In genomic region chr19:18895038-18895827, GRCh38 we compare ENCODE assay signal across 9 cellular contexts. TPM values are rescaled to one million over a fixed set of nuclear protein-coding genes. Genes with fewer than 3 reads are reported as not detected.
DNase-seq lines count a peak whose midpoint lies in the region; ATAC-seq and TF ChIP-seq lines count a peak whose summit lies in the region.
"Had no signal": no experiment of that assay in that cellular context is flagged by ENCODE, and none has a peak within 500 bp of the region (broad histone marks: within the 10 kb centered on the region; RNA-seq: fewer than 3 reads in every experiment).

No MANE protein-coding gene starts in this region.

- H3K27ac Mint-ChIP-seq in CD14-positive monocyte (no peak overlapping the region), neural progenitor cell (no peak overlapping the region)
- no peak overlapping the region for H3K27ac Mint-ChIP-seq in activated T-helper 2 cell treated with anti-CD3 and anti-CD28 coated beads, Interferon-gamma antibody, Interleukin-2, Interleukin-4, amounts not matched to agents 10 μg/mL and 5 μg/mL and 100 μg/mL, durations not matched to agents 14 hours and 24 hours and 36 hours

- no peak for DNase-seq in CD14-positive monocyte (ENCODE audit: low spot score)
- DNase-seq in HK-2 (ENCODE audit: unreplicated experiment) = peak; percentile 81
- DNase-seq in SW480 (ENCODE audit: low spot score) = peak; percentile 83
- DNase-seq in fibroblast of peridontal ligament (ENCODE audit: extremely low read depth) = peak; percentile 12
- DNase-seq in neural progenitor cell (ENCODE audit: low spot score) = peak; percentile 90
- DNase-seq in GDM1 (lab: John Stamatoyannopoulos, UW) = no peak
- no peak for DNase-seq in activated T-helper 2 cell treated with anti-CD3 and anti-CD28 coated beads, Interferon-gamma antibody, Interleukin-2, Interleukin-4, amounts not matched to agents 10 μg/mL and 5 μg/mL and 100 μg/mL, durations not matched to agents 14 hours and 24 hours and 36 hours (ENCODE audit: low spot score)

- peak overlapping the region; percentile 63 to 79 for H3K4me3 Mint-ChIP-seq in CD14-positive monocyte
- peak overlapping the region; percentile 89 for H3K4me3 Mint-ChIP-seq in neural progenitor cell
- H3K4me3 Mint-ChIP-seq in activated T-helper 2 cell treated with anti-CD3 and anti-CD28 coated beads, Interferon-gamma antibody, Interleukin-2, Interleukin-4, amounts not matched to agents 10 μg/mL and 5 μg/mL and 100 μg/mL, durations not matched to agents 14 hours and 24 hours and 36 hours (ENCODE audit: low read depth) = no peak overlapping the region

- no peak for ATAC-seq in GM18517 (IDR thresholded peaks at IDR 0.05; ENCODE audit: unreplicated experiment)

- H3K4me1 Mint-ChIP-seq in CD14-positive monocyte (peaks cover 14% of the 10 kb centered on the region), neural progenitor cell (peaks cover 11% of the 10 kb centered on the region)
- H3K4me1 Mint-ChIP-seq in activated T-helper 2 cell treated with anti-CD3 and anti-CD28 coated beads, Interferon-gamma antibody, Interleukin-2, Interleukin-4, amounts not matched to agents 10 μg/mL and 5 μg/mL and 100 μg/mL, durations not matched to agents 14 hours and 24 hours and 36 hours (ENCODE audit: low read depth) = peaks cover 1% of the 10 kb centered on the region

- H3K9ac ChIP-seq in neural progenitor cell = peak overlapping the region; percentile 15

- H3K36me3 Mint-ChIP-seq in CD14-positive monocyte (peaks cover 18% of the 10 kb centered on the region in 2 donors), neural progenitor cell (peaks cover 2% of the 10 kb centered on the region)
- peaks cover 3% of the 10 kb centered on the region for H3K36me3 Mint-ChIP-seq in activated T-helper 2 cell treated with anti-CD3 and anti-CD28 coated beads, Interferon-gamma antibody, Interleukin-2, Interleukin-4, amounts not matched to agents 10 μg/mL and 5 μg/mL and 100 μg/mL, durations not matched to agents 14 hours and 24 hours and 36 hours (ENCODE audit: low read depth)

- no peaks in the 10 kb centered on the region for H3K79me2 ChIP-seq in neural progenitor cell (ENCODE audit: low read depth)

- H3K27me3 ChIP-seq in neural progenitor cell = peaks cover 14% of the 10 kb centered on the region

- H4K20me1 ChIP-seq in neural progenitor cell (ENCODE audit: low read depth) = peaks cover 39% of the 10 kb centered on the region

- H3K4me3 ChIP-seq in neural progenitor cell = peak overlapping the region; percentile 95

- peak; percentile 49 for TF ChIP-seq CTCF in CD14-positive monocyte (IDR thresholded peaks at IDR 0.05)
- TF ChIP-seq CTCF in neural progenitor cell (IDR thresholded peaks at IDR 0.05) = peak; percentile 64

- H2AFZ ChIP-seq in neural progenitor cell (replicated peaks) = peak overlapping the region; percentile 82

- no peak overlapping the region for H3K27ac ChIP-seq in neural progenitor cell

- intact Hi-C loops in CD14-positive monocyte (cut with micrococcal nuclease) = no loop called here
- intact Hi-C loops in activated T-helper 2 cell treated with anti-CD3 and anti-CD28 coated beads, Interferon-gamma antibody, Interleukin-2, Interleukin-4, amounts not matched to agents 10 μg/mL and 5 μg/mL and 100 μg/mL, durations not matched to agents 14 hours and 24 hours and 36 hours (cut with micrococcal nuclease) = no loop called here

- H3K4me2 ChIP-seq in neural progenitor cell = peak overlapping the region; percentile 92

- H3K4me1 ChIP-seq in neural progenitor cell = peaks cover 22% of the 10 kb centered on the region

- H3K9me3 Mint-ChIP-seq in CD14-positive monocyte = peaks cover 0 to 7% (median 4%) of the 10 kb centered on the region in 7 donors
- H3K9me3 Mint-ChIP-seq in neural progenitor cell = no peaks in the 10 kb centered on the region
- no peaks in the 10 kb centered on the region for H3K9me3 Mint-ChIP-seq in activated T-helper 2 cell treated with anti-CD3 and anti-CD28 coated beads, Interferon-gamma antibody, Interleukin-2, Interleukin-4, amounts not matched to agents 10 μg/mL and 5 μg/mL and 100 μg/mL, durations not matched to agents 14 hours and 24 hours and 36 hours

- H3K36me3 ChIP-seq in neural progenitor cell = no peaks in the 10 kb centered on the region

- H3F3A ChIP-seq in neural progenitor cell (ENCODE audit: low read depth) = peaks cover 27% of the 10 kb centered on the region

- peaks cover 29 to 54% (median 42%) of the 10 kb centered on the region in 3 donors for H3K27me3 Mint-ChIP-seq in CD14-positive monocyte (ENCODE audit: low read depth in 3 of 3)
- peaks cover 2% of the 10 kb centered on the region for H3K27me3 Mint-ChIP-seq in neural progenitor cell (ENCODE audit: insufficient read depth, low read depth)
- H3K27me3 Mint-ChIP-seq in activated T-helper 2 cell treated with anti-CD3 and anti-CD28 coated beads, Interferon-gamma antibody, Interleukin-2, Interleukin-4, amounts not matched to agents 10 μg/mL and 5 μg/mL and 100 μg/mL, durations not matched to agents 14 hours and 24 hours and 36 hours (ENCODE audit: low read depth) = peaks cover 28% of the 10 kb centered on the region

- H3K9me3 ChIP-seq in neural progenitor cell (ENCODE audit: low read depth) = no peaks in the 10 kb centered on the region

RNA-seq across cellular contexts. Expression of gene CERS1, which starts 0.7 kb away (rescaled TPM):
- not detected for polyA plus RNA-seq in CD14-positive monocyte
- total RNA-seq in neural progenitor cell (ENCODE audit: low replicate concordance) = 1.9 and 7.6 TPM in 2 replicates
- total RNA-seq in activated T-helper 2 cell treated with anti-CD3 and anti-CD28 coated beads, Interferon-gamma antibody, Interleukin-2, Interleukin-4, amounts not matched to agents 10 μg/mL and 5 μg/mL and 100 μg/mL, durations not matched to agents 14 hours and 24 hours and 36 hours = 0.09 and 0.18 TPM in 2 replicates
- total RNA-seq: T-helper 1 cell treated with Interleukin-12 subunit alpha and Interleukin-12 subunit beta and Interleukin-4 antibody, amounts not matched to agents 30 ng/mL and 1 ng/mL, for 36 hours had no signal

RNA-seq across cellular contexts. Expression of gene COPE, which starts 24.0 kb away (rescaled TPM):
- polyA plus RNA-seq in CD14-positive monocyte = 100 to 1,000 TPM; 331 to 345 TPM
- 95.2 and 225 TPM in 2 replicates for total RNA-seq in neural progenitor cell (ENCODE audit: low replicate concordance)
- 231 and 240 TPM in 2 replicates for total RNA-seq in activated T-helper 2 cell treated with anti-CD3 and anti-CD28 coated beads, Interferon-gamma antibody, Interleukin-2, Interleukin-4, amounts not matched to agents 10 μg/mL and 5 μg/mL and 100 μg/mL, durations not matched to agents 14 hours and 24 hours and 36 hours

RNA-seq across cellular contexts. Expression of gene DDX49, which starts 24.3 kb away (rescaled TPM):
- 10 to 100 TPM; 24.0 to 27.5 TPM for polyA plus RNA-seq in CD14-positive monocyte
- 19.9 and 23.4 TPM in 2 replicates for total RNA-seq in neural progenitor cell (ENCODE audit: low replicate concordance)
- 75.2 and 77.5 TPM in 2 replicates for total RNA-seq in activated T-helper 2 cell treated with anti-CD3 and anti-CD28 coated beads, Interferon-gamma antibody, Interleukin-2, Interleukin-4, amounts not matched to agents 10 μg/mL and 5 μg/mL and 100 μg/mL, durations not matched to agents 14 hours and 24 hours and 36 hours

RNA-seq across cellular contexts. Expression of gene HOMER3, which starts 45.8 kb away (rescaled TPM):
- polyA plus RNA-seq in CD14-positive monocyte = 10 to 100 TPM; 45.1 to 49.4 TPM
- total RNA-seq in neural progenitor cell (ENCODE audit: low replicate concordance) = 28.2 and 66.9 TPM in 2 replicates
- total RNA-seq in activated T-helper 2 cell treated with anti-CD3 and anti-CD28 coated beads, Interferon-gamma antibody, Interleukin-2, Interleukin-4, amounts not matched to agents 10 μg/mL and 5 μg/mL and 100 μg/mL, durations not matched to agents 14 hours and 24 hours and 36 hours = 3.6 and 4.4 TPM in 2 replicates

Comparison
In these comparisons a context has a peak if more than half of its experiments do, and no peak if none do; other contexts are left out.
1. DNase-seq: peak in HK-2 (single experiment), SW480 (single experiment), fibroblast of peridontal ligament (single experiment) and neural progenitor cell (single experiment); none in CD14-positive monocyte (single experiment), GDM1 (single experiment) and activated T-helper 2 cell treated with anti-CD3 and anti-CD28 coated beads, Interferon-gamma antibody, Interleukin-2, Interleukin-4, amounts not matched to agents 10 μg/mL and 5 μg/mL and 100 μg/mL, durations not matched to agents 14 hours and 24 hours and 36 hours (single experiment).